In the genomic region with DNA sequence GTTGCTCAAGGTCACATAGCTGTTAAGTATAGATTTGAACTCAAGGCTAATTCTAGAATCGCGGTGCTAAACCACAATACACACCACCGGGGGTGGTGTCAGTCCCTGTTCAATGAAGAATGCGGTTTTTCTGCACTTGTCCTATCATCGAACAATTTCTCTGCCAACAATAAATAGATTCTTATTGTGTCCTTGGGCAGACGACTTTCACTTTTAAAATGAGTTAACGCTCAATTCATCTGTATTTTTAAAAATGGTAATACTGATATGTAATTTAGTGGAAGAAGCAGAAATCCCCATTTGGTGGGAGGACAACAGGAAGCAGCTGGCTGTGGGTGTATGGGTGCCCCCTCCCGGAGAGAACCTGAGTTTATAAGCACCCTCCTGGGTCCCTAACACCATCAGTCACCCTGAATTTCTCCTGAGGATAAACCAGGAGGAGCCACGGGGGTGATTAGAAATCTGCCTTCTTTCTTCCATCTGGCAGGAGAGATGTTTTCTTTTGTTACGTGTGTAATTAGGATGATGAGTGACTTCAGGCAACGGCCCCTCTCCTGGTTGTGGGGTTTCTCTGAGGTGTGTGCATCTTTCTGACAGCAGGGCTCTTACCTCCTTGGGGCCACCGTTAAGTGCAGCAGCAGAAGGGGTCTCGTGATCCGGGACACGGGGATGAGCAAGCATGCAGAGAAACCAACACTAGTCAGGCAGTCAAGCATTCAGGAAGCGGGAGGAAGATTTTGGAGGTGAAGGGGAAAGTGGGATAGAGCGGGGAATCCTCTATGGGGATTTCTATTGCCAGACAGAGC, we compare ENCODE assay signal across 11 cellular contexts.
A peak's percentile ranks its signal among the peaks of the same experiment; 100 is the strongest.
DNase-seq lines count a peak whose midpoint lies in the region; ATAC-seq and TF ChIP-seq lines count a peak whose summit lies in the region.
"Had no signal": no experiment of that assay in that cellular context is flagged by ENCODE, and none has a peak within 500 bp of the region (broad histone marks: within the 10 kb centered on the region; RNA-seq: fewer than 3 reads in every experiment).

No MANE protein-coding gene starts in this region.

- peaks cover 68% of the 10 kb centered on the region for H3K79me2 ChIP-seq in PC-3 (ENCODE audit: low read length)

- H3F3A ChIP-seq in PC-3 (ENCODE audit: low read length, unreplicated experiment), result no peaks in the 10 kb centered on the region

- CTCF ChIA-PET in activated CD8-positive, alpha-beta T cell treated with anti-CD3 and anti-CD28 coated beads for 36 hours (lab: Charles Lee), result interaction anchor here (0.7 to 1.7 kb wide), 2 partner anchors 37 to 59 kb away, joined by 3 to 5 read pairs; no protein-coding TSS in a partner anchor
- CTCF ChIA-PET in activated CD8-positive, alpha-beta T cell treated with anti-CD3 and anti-CD28 coated beads, Interleukin-2, amount 10 ng/mL, durations not matched to agents 7 days and 5 days (lab: Charles Lee), result no interaction called here
- CTCF ChIA-PET in PC-3 (lab: Charles Lee) (no interaction called here), Calu3 (lab: Charles Lee) (no interaction called here)

- H3K4me1 Mint-ChIP-seq in activated CD8-positive, alpha-beta T cell treated with anti-CD3 and anti-CD28 coated beads for 36 hours (ENCODE audit: low read depth), result peaks cover 11% of the 10 kb centered on the region
- peaks cover 21% of the 10 kb centered on the region for H3K4me1 Mint-ChIP-seq in activated CD8-positive, alpha-beta T cell treated with anti-CD3 and anti-CD28 coated beads, Interleukin-2, amount 10 ng/mL, durations not matched to agents 7 days and 5 days (ENCODE audit: low read depth)
- H3K4me1 Mint-ChIP-seq in stimulated activated naive B cell treated with anti-CD40 and anti-IgM and Interleukin-4, amounts not matched to agents 10 μg/mL and 1 μg/mL and 100 μg/mL, for 72 hours, result peaks cover 13 to 15% of the 10 kb centered on the region in 2 donors
- H3K4me1 Mint-ChIP-seq in Calu3 (ENCODE audit: low read depth, unreplicated experiment), result no peaks in the 10 kb centered on the region

- no peak overlapping the region for H3K4me3 ChIP-seq in PC-3 (ENCODE audit: low read length)
- H3K4me3 ChIP-seq: A549 had no signal

- H3K27me3 Mint-ChIP-seq in activated CD8-positive, alpha-beta T cell treated with anti-CD3 and anti-CD28 coated beads for 36 hours, result no peaks in the 10 kb centered on the region
- no peaks in the 10 kb centered on the region for H3K27me3 Mint-ChIP-seq in activated CD8-positive, alpha-beta T cell treated with anti-CD3 and anti-CD28 coated beads, Interleukin-2, amount 10 ng/mL, durations not matched to agents 7 days and 5 days (ENCODE audit: low read depth)
- H3K27me3 Mint-ChIP-seq in stimulated activated naive B cell treated with anti-CD40 and anti-IgM and Interleukin-4, amounts not matched to agents 10 μg/mL and 1 μg/mL and 100 μg/mL, for 72 hours, result peaks cover 5 to 8% of the 10 kb centered on the region in 2 donors
- peaks cover 66% of the 10 kb centered on the region for H3K27me3 Mint-ChIP-seq in Calu3 (ENCODE audit: unreplicated experiment)

- no peaks in the 10 kb centered on the region for H3K9me2 ChIP-seq in PC-3 (replicated peaks; ENCODE audit: low read length)

- H3K9ac ChIP-seq in PC-3 (ENCODE audit: low read length), result no peak overlapping the region

- no peaks in the 10 kb centered on the region for H3K27me3 ChIP-seq in PC-3 (ENCODE audit: low read length)

- H3K9me3 Mint-ChIP-seq in activated CD8-positive, alpha-beta T cell treated with anti-CD3 and anti-CD28 coated beads for 36 hours, result peaks cover 2% of the 10 kb centered on the region
- H3K9me3 Mint-ChIP-seq in activated CD8-positive, alpha-beta T cell treated with anti-CD3 and anti-CD28 coated beads, Interleukin-2, amount 10 ng/mL, durations not matched to agents 7 days and 5 days (ENCODE audit: insufficient read depth), result no peaks in the 10 kb centered on the region
- H3K9me3 Mint-ChIP-seq in stimulated activated naive B cell treated with anti-CD40 and anti-IgM and Interleukin-4, amounts not matched to agents 10 μg/mL and 1 μg/mL and 100 μg/mL, for 72 hours, result peaks cover 0 to 3% of the 10 kb centered on the region in 2 donors
- no peaks in the 10 kb centered on the region for H3K9me3 Mint-ChIP-seq in Calu3 (ENCODE audit: low read depth, unreplicated experiment)

- peak; percentile 30 for ATAC-seq in activated CD8-positive, alpha-beta T cell treated with anti-CD3 and anti-CD28 coated beads for 36 hours
- no peak for ATAC-seq in activated CD8-positive, alpha-beta T cell treated with anti-CD3 and anti-CD28 coated beads, Interleukin-2, amount 10 ng/mL, durations not matched to agents 7 days and 5 days
- peak; percentile 51 for ATAC-seq in HG02759 (IDR thresholded peaks at IDR 0.05; ENCODE audit: unreplicated experiment)
- ATAC-seq in PC-3, result no peak
- peak; percentile 59 to 67 for ATAC-seq in stimulated activated naive B cell treated with anti-CD40 and anti-IgM and Interleukin-4, amounts not matched to agents 10 μg/mL and 1 μg/mL and 100 μg/mL, for 72 hours (replicated peaks)
- no peak for ATAC-seq in GM21528 (IDR thresholded peaks at IDR 0.05; ENCODE audit: low FRiP score, unreplicated experiment)

- H4K20me1 ChIP-seq in PC-3 (ENCODE audit: low read length), result peaks cover 4% of the 10 kb centered on the region; the same call in 1 of the 2 replicates

- H3K4me1 ChIP-seq in PC-3 (ENCODE audit: insufficient read depth, low read length), result peaks cover 27% of the 10 kb centered on the region

- H2AFZ ChIP-seq in PC-3 (ENCODE audit: low read length), result no peak overlapping the region

- TF ChIP-seq CTCF in activated CD8-positive, alpha-beta T cell treated with anti-CD3 and anti-CD28 coated beads for 36 hours (IDR thresholded peaks at IDR 0.05), result no peak
- TF ChIP-seq CTCF in PC-3 (conservative IDR thresholded peaks at IDR 0.05; ENCODE audit: low read depth, low read length) (no peak), Calu3 (IDR thresholded peaks at IDR 0.05; ENCODE audit: unreplicated experiment) (no peak)

- intact Hi-C loops in activated CD8-positive, alpha-beta T cell treated with anti-CD3 and anti-CD28 coated beads for 36 hours (cut with micrococcal nuclease), result no loop called here
- intact Hi-C loops in PC-3 (cut with micrococcal nuclease) (loop anchor here (2.0 to 10.0 kb wide), 2 partner anchors 37 to 187 kb away; no protein-coding TSS in a partner anchor), Calu3 (cut with micrococcal nuclease; ENCODE audit: unreplicated experiment) (no loop called here)

- BruUV-seq in PC-3 (replicated peaks; lab: Mats Ljungman, UMichigan) (no TSS peak), Calu3 (replicated peaks; lab: Mats Ljungman, UMichigan) (no TSS peak)

- H3K4me2 ChIP-seq in PC-3 (ENCODE audit: low read length), result peak overlapping the region; percentile 44; the same call in 1 of the 2 replicates

- DNase-seq in activated CD8-positive, alpha-beta T cell treated with anti-CD3 and anti-CD28 coated beads for 36 hours, result peak; percentile 22
- DNase-seq in activated CD8-positive, alpha-beta T cell treated with anti-CD3 and anti-CD28 coated beads, Interleukin-2, amount 10 ng/mL, durations not matched to agents 7 days and 5 days, result no peak
- DNase-seq in PC-3 (no peak), Calu3 (no peak), NCI-H1436 (lab: John Stamatoyannopoulos, UW) (no peak)
- no peak for DNase-seq in stimulated activated naive B cell treated with anti-CD40 and anti-IgM and Interleukin-4, amounts not matched to agents 10 μg/mL and 1 μg/mL and 100 μg/mL, for 72 hours
- DNase-seq: KG1, NCI-H526 treated with DMSO at 0.1 percent for 48 hours had no signal

- no peak overlapping the region for H3K27ac Mint-ChIP-seq in activated CD8-positive, alpha-beta T cell treated with anti-CD3 and anti-CD28 coated beads for 36 hours
- H3K27ac Mint-ChIP-seq in activated CD8-positive, alpha-beta T cell treated with anti-CD3 and anti-CD28 coated beads, Interleukin-2, amount 10 ng/mL, durations not matched to agents 7 days and 5 days, result no peak overlapping the region
- peak overlapping the region; percentile 59 for H3K27ac Mint-ChIP-seq in stimulated activated naive B cell treated with anti-CD40 and anti-IgM and Interleukin-4, amounts not matched to agents 10 μg/mL and 1 μg/mL and 100 μg/mL, for 72 hours
- H3K27ac Mint-ChIP-seq in Calu3 (ENCODE audit: unreplicated experiment), result no peak overlapping the region

- no peaks in the 10 kb centered on the region for H3K9me3 ChIP-seq in PC-3 (ENCODE audit: low read length)
- H3K9me3 ChIP-seq: A549 had no signal

- H3K36me3 ChIP-seq in PC-3 (ENCODE audit: low read depth, low read length), result 0 out of 2 replicates have a peak, but pooled peaks cover 8% of the 10 kb centered on the region

- H3K36me3 Mint-ChIP-seq in activated CD8-positive, alpha-beta T cell treated with anti-CD3 and anti-CD28 coated beads for 36 hours (ENCODE audit: low read depth), result no peaks in the 10 kb centered on the region
- peaks cover 7% of the 10 kb centered on the region for H3K36me3 Mint-ChIP-seq in activated CD8-positive, alpha-beta T cell treated with anti-CD3 and anti-CD28 coated beads, Interleukin-2, amount 10 ng/mL, durations not matched to agents 7 days and 5 days (ENCODE audit: low read depth)
- no peaks in the 10 kb centered on the region for H3K36me3 Mint-ChIP-seq in stimulated activated naive B cell treated with anti-CD40 and anti-IgM and Interleukin-4, amounts not matched to agents 10 μg/mL and 1 μg/mL and 100 μg/mL, for 72 hours
- no peaks in the 10 kb centered on the region for H3K36me3 Mint-ChIP-seq in Calu3 (ENCODE audit: insufficient read depth, unreplicated experiment)

- H3K4me3 Mint-ChIP-seq in activated CD8-positive, alpha-beta T cell treated with anti-CD3 and anti-CD28 coated beads for 36 hours, result no peak overlapping the region
- no peak overlapping the region for H3K4me3 Mint-ChIP-seq in activated CD8-positive, alpha-beta T cell treated with anti-CD3 and anti-CD28 coated beads, Interleukin-2, amount 10 ng/mL, durations not matched to agents 7 days and 5 days
- peak overlapping the region in 1 of 2 donors; percentile 10 for H3K4me3 Mint-ChIP-seq in stimulated activated naive B cell treated with anti-CD40 and anti-IgM and Interleukin-4, amounts not matched to agents 10 μg/mL and 1 μg/mL and 100 μg/mL, for 72 hours
- H3K4me3 Mint-ChIP-seq in Calu3 (ENCODE audit: low read depth, unreplicated experiment), result no peak overlapping the region

- 0 out of 2 replicates have a peak overlapping the region, but pooled peaks have one; percentile 67 for H3K27ac ChIP-seq in PC-3 (ENCODE audit: low read length)
- H3K27ac ChIP-seq: A549 had no signal

- POLR2A ChIA-PET in activated CD8-positive, alpha-beta T cell treated with anti-CD3 and anti-CD28 coated beads for 36 hours (lab: Charles Lee), result no interaction called here
- POLR2A ChIA-PET in activated CD8-positive, alpha-beta T cell treated with anti-CD3 and anti-CD28 coated beads, Interleukin-2, amount 10 ng/mL, durations not matched to agents 7 days and 5 days (lab: Charles Lee), result no interaction called here
- POLR2A ChIA-PET in PC-3 (lab: Charles Lee; ENCODE audit: unreplicated experiment), result interaction anchor here (0.7 kb wide), 1 partner anchor 1487 kb away, joined by 5 read pairs; no protein-coding TSS in a partner anchor

Comparison
In these comparisons a context has a peak if more than half of its experiments do, and no peak if none do; other contexts are left out.
1. ATAC-seq: peak in activated CD8-positive, alpha-beta T cell treated with anti-CD3 and anti-CD28 coated beads for 36 hours (single experiment), HG02759 (single experiment) and stimulated activated naive B cell treated with anti-CD40 and anti-IgM and Interleukin-4, amounts not matched to agents 10 μg/mL and 1 μg/mL and 100 μg/mL, for 72 hours (2 of 2); none in activated CD8-positive, alpha-beta T cell treated with anti-CD3 and anti-CD28 coated beads, Interleukin-2, amount 10 ng/mL, durations not matched to agents 7 days and 5 days (single experiment), PC-3 (single experiment) and GM21528 (single experiment).